23 cellular contexts compared by ENCODE assay signal in the genomic region with DNA sequence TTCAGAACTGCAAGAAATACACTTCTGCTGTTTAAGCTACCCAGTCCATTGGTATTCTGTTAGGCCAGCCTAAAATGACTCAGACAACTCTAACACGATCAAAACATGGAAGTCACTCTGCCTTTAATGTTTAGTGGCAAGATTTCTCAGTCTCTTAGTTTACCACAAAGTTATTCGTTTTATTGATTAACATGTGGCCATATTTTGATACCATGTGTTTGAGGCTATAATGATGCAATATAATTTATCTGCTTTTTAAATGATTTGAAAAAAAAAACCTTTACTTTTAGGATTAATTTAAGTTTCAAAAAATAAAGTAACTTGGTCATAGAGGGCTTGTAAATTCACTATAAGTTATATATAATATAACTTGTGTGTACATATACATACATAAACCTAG.
"Had no signal": no experiment of that assay in that cellular context is flagged by ENCODE, and none has a peak within 500 bp of the region (broad histone marks: within the 10 kb centered on the region; RNA-seq: fewer than 3 reads in every experiment).

No MANE protein-coding gene starts in this region.

- H3K9me3 ChIP-seq: gastroesophageal sphincter, heart left ventricle, left lung, stomach, thyroid gland had no signal

- H3K27me3 ChIP-seq: dorsolateral prefrontal cortex, foreskin keratinocyte, gastroesophageal sphincter, heart left ventricle, hepatocyte, left lung, stomach, thyroid gland had no signal

- H3K4me3 ChIP-seq: dorsolateral prefrontal cortex, gastroesophageal sphincter, heart left ventricle, hepatocyte, left lung, stomach, thyroid gland had no signal

- H3K36me3 ChIP-seq: gastroesophageal sphincter, heart left ventricle, left lung, stomach, thyroid gland had no signal

- FAIRE-seq: colon had no signal

- H3K79me2 ChIP-seq: hepatocyte, parathyroid adenoma had no signal

- H2AFZ ChIP-seq: hepatocyte, parathyroid adenoma had no signal

- H3K4me1 ChIP-seq: gastroesophageal sphincter, left lung, parathyroid adenoma, stomach, thyroid gland had no signal

- H3K4me2 ChIP-seq: hepatocyte had no signal

- H3K9ac ChIP-seq: parathyroid adenoma had no signal

- ATAC-seq: foreskin keratinocyte; gastroesophageal sphincter; heart left ventricle; left cardiac atrium; left lung; naive thymus-derived CD8-positive, alpha-beta T cell; sciatic nerve; stimulated activated effector memory CD8-positive, alpha-beta T cell treated with anti-CD3 and anti-CD28 coated beads, Interleukin-12 subunit alpha, Interleukin-12 subunit beta, amount 100 ng/mL, for 72 hours had no signal

- DNase-seq: cerebellar nuclear complex; dorsolateral prefrontal cortex; effector CD4-positive, alpha-beta T cell; foreskin keratinocyte; heart left ventricle; left cardiac atrium; left lung; mesendoderm; midbrain; naive thymus-derived CD8-positive, alpha-beta T cell; nephron progenitor cell; occipital lobe; stimulated activated CD4-positive, alpha-beta T cell treated with anti-CD3 and anti-CD28 coated beads, Interleukin-2, amount 100 ng/mL, for 24 hours; stimulated activated CD4-positive, alpha-beta T cell treated with anti-CD3 and anti-CD28 coated beads, Interleukin-4, amount 100 ng/mL, for 24 hours; stimulated activated naive CD4-positive, alpha-beta T cell treated with Interleukin-2 at 50 U/mL for 16 hours; stomach; thyroid gland had no signal

- H3K27ac ChIP-seq: foreskin keratinocyte, gastroesophageal sphincter, heart left ventricle, hepatocyte, left lung, parathyroid adenoma, stomach, thyroid gland had no signal
